Comparison of ENCODE assay signal across 11 cellular contexts in the genomic region with DNA sequence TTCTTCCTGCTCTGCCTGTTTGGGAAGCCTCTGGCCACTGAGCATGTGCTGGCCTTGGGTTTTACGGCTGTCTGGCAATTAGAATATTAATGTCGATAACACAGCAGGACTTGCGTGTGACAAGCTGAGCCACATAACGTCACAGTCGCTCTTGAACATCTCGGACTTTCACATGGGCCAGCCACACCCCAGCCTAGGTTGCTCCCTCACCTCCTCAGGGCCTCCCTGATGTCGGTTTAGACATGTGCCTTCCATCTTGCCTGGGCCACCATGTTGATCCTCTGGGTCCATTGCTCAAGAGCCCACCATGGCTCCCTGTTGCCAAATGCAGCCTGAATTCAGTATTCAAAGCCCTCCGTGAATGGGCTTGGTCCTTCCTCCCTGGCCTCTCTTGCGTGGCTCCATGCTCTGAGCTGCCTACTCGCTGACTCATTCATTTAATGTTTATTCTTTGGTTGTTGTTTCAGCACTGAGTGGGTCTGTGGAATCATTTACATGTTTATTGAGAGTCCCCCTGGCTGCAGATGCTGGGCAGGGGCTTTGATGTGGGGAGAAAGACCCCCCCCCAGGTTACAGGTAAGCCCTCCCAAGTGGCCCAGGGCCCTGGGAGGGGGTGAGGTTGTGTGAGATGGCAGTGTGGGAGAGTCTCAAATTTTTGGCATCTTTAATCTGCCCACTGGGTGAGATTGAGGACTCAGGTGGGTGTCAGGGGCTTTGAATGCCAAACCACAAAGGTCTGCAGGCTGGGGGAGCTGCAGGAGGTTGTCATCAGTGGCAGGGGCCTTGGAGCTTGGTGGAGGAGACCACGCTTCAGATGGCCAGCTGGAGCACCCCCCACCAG.
A peak's percentile ranks its signal among the peaks of the same experiment; 100 is the strongest.
DNase-seq lines count a peak whose midpoint lies in the region; ATAC-seq and TF ChIP-seq lines count a peak whose summit lies in the region.
"Had no signal": no experiment of that assay in that cellular context is flagged by ENCODE, and none has a peak within 500 bp of the region (broad histone marks: within the 10 kb centered on the region; RNA-seq: fewer than 3 reads in every experiment).

No MANE protein-coding gene starts in this region.

- no peak for TF ChIP-seq CTCF in NB4 (IDR thresholded peaks at IDR 0.05; ENCODE audit: low read depth, low read length)
- no peak for TF ChIP-seq CTCF in osteoblast (IDR thresholded peaks at IDR 0.05; ENCODE audit: extremely low read depth, low read depth, low read length)

- H3K36me3 ChIP-seq in osteoblast (ENCODE audit: insufficient read depth, low read length) = peaks cover 6% of the 10 kb centered on the region
- H3K36me3 ChIP-seq: neutrophil had no signal

- TF ChIP-seq POLR2A in NB4 (IDR thresholded peaks at IDR 0.05; ENCODE audit: extremely low read depth, insufficient read length) = no peak

- H3K4me3 ChIP-seq in NB4 (ENCODE audit: low read depth, low read length) (no peak overlapping the region), osteoblast (ENCODE audit: insufficient read depth, low read length) (no peak overlapping the region)

- no peaks in the 10 kb centered on the region for H3K9me3 ChIP-seq in osteoblast (ENCODE audit: low read depth, low read length)
- H3K9me3 ChIP-seq: neutrophil had no signal

- no peaks in the 10 kb centered on the region for H3K27me3 ChIP-seq in osteoblast (ENCODE audit: insufficient read depth, low read length)
- H3K27me3 ChIP-seq: neutrophil had no signal

- DNase-seq in Caki2 (ENCODE audit: low read depth) (peak; percentile 85), NB4 (ENCODE audit: low read depth) (peak; percentile 50), dedifferentiated amniotic fluid mesenchymal stem cell (ENCODE audit: extremely low spot score) (peak; percentile 47), osteoblast (ENCODE audit: insufficient read length, low spot score, missing footprints) (peak; percentile 93), HPDE6-E6E7 (ENCODE audit: extremely low spot score) (no peak), GM19240 (ENCODE audit: insufficient read length, low spot score) (no peak), NCI-H526 (lab: John Stamatoyannopoulos, UW) (no peak)
- DNase-seq: NCI-H345, T-helper 9 cell had no signal

- H4K20me1 ChIP-seq in osteoblast (ENCODE audit: insufficient read depth, low read length) = peaks cover 66% of the 10 kb centered on the region

- no peak overlapping the region for H2AFZ ChIP-seq in osteoblast (ENCODE audit: low read length)

- peak overlapping the region; percentile 40 for H3K4me2 ChIP-seq in osteoblast (ENCODE audit: insufficient read depth, low read length)

- peaks cover 39% of the 10 kb centered on the region for H3K4me1 ChIP-seq in osteoblast (ENCODE audit: insufficient read depth, low read length)

- in situ Hi-C loops in Caki2 (cut with HindIII; ENCODE audit: low pct_unique_long_range_greater_than_20kb, low sequenced_read_pairs) = no loop called here

- ATAC-seq in GM19455 (IDR thresholded peaks at IDR 0.05; ENCODE audit: unreplicated experiment) = no peak

- H3K27ac ChIP-seq in osteoblast (ENCODE audit: low read depth, low read length) = peak overlapping the region; percentile 27
- H3K27ac ChIP-seq: neutrophil had no signal

- peaks cover 90% of the 10 kb centered on the region for H3K79me2 ChIP-seq in osteoblast (ENCODE audit: insufficient read depth, low read length)

Comparison
In these comparisons a context has a peak if more than half of its experiments do, and no peak if none do; other contexts are left out.
1. DNase-seq: peak in Caki2 (single experiment), NB4 (single experiment), dedifferentiated amniotic fluid mesenchymal stem cell (single experiment) and osteoblast (single experiment); none in HPDE6-E6E7 (single experiment), GM19240 (single experiment) and NCI-H526 (0 of 2).